20 cellular contexts compared by ENCODE assay signal in the genomic region with DNA sequence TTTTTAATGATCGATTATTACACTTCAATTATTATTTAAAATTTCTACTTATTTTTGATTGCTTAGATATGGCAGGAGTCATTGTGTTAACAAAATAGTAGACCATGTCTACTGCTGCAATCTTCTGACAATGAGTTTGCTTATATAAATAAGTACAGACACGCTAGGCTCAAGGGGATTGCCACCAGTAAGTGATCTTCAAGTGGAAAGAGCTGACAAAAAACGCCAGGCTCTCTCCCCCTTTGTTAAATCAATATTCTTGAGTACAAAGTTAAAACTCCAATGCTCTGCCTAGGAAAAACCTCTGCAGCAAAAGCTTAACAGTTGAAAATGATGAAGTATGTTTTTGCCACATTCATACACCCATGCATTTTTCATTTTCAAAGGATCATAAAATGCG.
"Had no signal": no experiment of that assay in that cellular context is flagged by ENCODE, and none has a peak within 500 bp of the region (broad histone marks: within the 10 kb centered on the region; RNA-seq: fewer than 3 reads in every experiment).

No MANE protein-coding gene starts in this region.

- H3K4me3 Mint-ChIP-seq: effector memory CD8-positive, alpha-beta T cell; immature natural killer cell; memory B cell; natural killer cell; stimulated activated effector memory CD8-positive, alpha-beta T cell treated with anti-CD3 and anti-CD28 coated beads, Interleukin-12 subunit alpha, Interleukin-12 subunit beta, amount 100 ng/mL, for 72 hours had no signal

- DNase-seq: cortex of kidney; effector memory CD8-positive, alpha-beta T cell; hypothalamus; immature natural killer cell; islet precursor cell; kidney glomerular epithelial cell; natural killer cell; occipital lobe; ovary; posterior cingulate gyrus; psoas muscle; right cardiac atrium; sigmoid colon; stimulated activated CD4-positive, alpha-beta T cell treated with anti-CD3 and anti-CD28 coated beads, Interleukin-2, amount 100 ng/mL, for 24 hours; stimulated activated CD4-positive, alpha-beta T cell treated with anti-CD3 and anti-CD28 coated beads, Interleukin-4, amount 100 ng/mL, for 24 hours; stimulated activated naive CD4-positive, alpha-beta T cell treated with Interleukin-2 at 50 U/mL for 16 hours; tibial artery had no signal

- H3K36me3 Mint-ChIP-seq: immature natural killer cell; memory B cell; natural killer cell; stimulated activated effector memory CD8-positive, alpha-beta T cell treated with anti-CD3 and anti-CD28 coated beads, Interleukin-12 subunit alpha, Interleukin-12 subunit beta, amount 100 ng/mL, for 72 hours; type B pancreatic cell had no signal

- H3K27me3 Mint-ChIP-seq: effector memory CD8-positive, alpha-beta T cell; memory B cell; type B pancreatic cell had no signal

- H3K4me1 Mint-ChIP-seq: immature natural killer cell; memory B cell; natural killer cell; stimulated activated effector memory CD8-positive, alpha-beta T cell treated with anti-CD3 and anti-CD28 coated beads, Interleukin-12 subunit alpha, Interleukin-12 subunit beta, amount 100 ng/mL, for 72 hours had no signal

- ATAC-seq: effector memory CD8-positive, alpha-beta T cell; natural killer cell; psoas muscle; right cardiac atrium; stimulated activated effector memory CD8-positive, alpha-beta T cell treated with anti-CD3 and anti-CD28 coated beads, Interleukin-12 subunit alpha, Interleukin-12 subunit beta, amount 100 ng/mL, for 72 hours had no signal

- H3K27ac Mint-ChIP-seq: effector memory CD8-positive, alpha-beta T cell; immature natural killer cell; memory B cell; natural killer cell; stimulated activated effector memory CD8-positive, alpha-beta T cell treated with anti-CD3 and anti-CD28 coated beads, Interleukin-12 subunit alpha, Interleukin-12 subunit beta, amount 100 ng/mL, for 72 hours had no signal
